In genomic region chr21:39388038-39388810, GRCh38 we compare ENCODE assay signal across 8 cellular contexts. TPM values are rescaled to one million over a fixed set of nuclear protein-coding genes. Genes with fewer than 3 reads are reported as not detected.
DNase-seq lines count a peak whose midpoint lies in the region; ATAC-seq and TF ChIP-seq lines count a peak whose summit lies in the region.

No MANE protein-coding gene starts in this region.

- intact Hi-C loops in HCT116 (cut with micrococcal nuclease) = loop anchor here (1.0 to 10.0 kb wide), 3 partner anchors 39 to 1233 kb away; partner anchors contain the start of gene HMGN1

- no peaks in the 10 kb centered on the region for H3K9me2 ChIP-seq in HCT116 (ENCODE audit: insufficient read depth)
- H3K9me2 ChIP-seq in Loucy (replicated peaks; ENCODE audit: low read depth, low read length) = no peaks in the 10 kb centered on the region

- CTCF ChIA-PET in HCT116 (lab: Charles Lee) = interaction anchor here (0.6 to 1.1 kb wide), 5 partner anchors 14 to 205 kb away, joined by 3 to 7 read pairs (median 4); partner anchors contain the start of gene PSMG1

- H3K4me1 ChIP-seq in HCT116 (ENCODE audit: control insufficient read depth in 1 of 2, insufficient read depth in 2 of 2, low read length in 2 of 2) (peaks cover 4 to 9% of the 10 kb centered on the region in 2 experiments; a peak in 2 of 4 replicates), Loucy (ENCODE audit: insufficient read depth, low read length, poor library complexity, severe bottlenecking) (peaks cover 27% of the 10 kb centered on the region), SJCRH30 (no peaks in the 10 kb centered on the region)

- peak; percentile 96 for ATAC-seq in HCT116

- DNase-seq in GF-D8 (lab: John Stamatoyannopoulos, UW) = peak; percentile 68
- DNase-seq in HCT116 (ENCODE audit: low read depth, low spot score) = peak; percentile 64
- DNase-seq in SJCRH30 = peak; percentile 93 to 94
- DNase-seq in activated naive CD4-positive, alpha-beta T cell (lab: John Stamatoyannopoulos, UW) = peak; percentile 75 to 89 (median 82)
- peak; percentile 89 for DNase-seq in germinal center (ENCODE audit: low spot score)
- DNase-seq in nucleus accumbens (lab: John Stamatoyannopoulos, UW) = peak in 54 of 56 donors; percentile 20 to 93 (median 72)
- peak; percentile 22 to 95 (median 81) for DNase-seq in substantia nigra (lab: John Stamatoyannopoulos, UW)

- H3K36me3 ChIP-seq in HCT116 (ENCODE audit: control insufficient read depth in 1 of 2, insufficient read depth in 2 of 2, low read length in 2 of 2) = peaks cover 4 to 7% of the 10 kb centered on the region in 2 experiments; a peak in 2 of 4 replicates
- peaks cover 18% of the 10 kb centered on the region; the same call in 1 of the 2 replicates for H3K36me3 ChIP-seq in Loucy (ENCODE audit: insufficient read depth, low read length)
- no peaks in the 10 kb centered on the region; the same call in 1 of the 2 replicates for H3K36me3 ChIP-seq in SJCRH30

- H4K20me1 ChIP-seq in HCT116 (ENCODE audit: insufficient read depth) = no peaks in the 10 kb centered on the region
- no peaks in the 10 kb centered on the region for H4K20me1 ChIP-seq in Loucy (ENCODE audit: insufficient read depth, low read length, poor library complexity, severe bottlenecking)

- TF ChIP-seq POLR2A in HCT116 (IDR thresholded peaks at IDR 0.05; ENCODE audit: borderline replicate concordance, extremely low read depth, insufficient read depth, insufficient read length) = no peak

- RAD21 ChIA-PET in HCT116 (lab: Charles Lee; ENCODE audit: low non-redundant PET in 1 of 2, low total read pairs in 2 of 2, uncharacterized antibody in 2 of 2, unreplicated experiment in 2 of 2) = interaction anchor here in 1 of 2 experiments (0.6 kb wide), 1 partner anchor 151 kb away, joined by 4 read pairs; no protein-coding TSS in a partner anchor

- POLR2A ChIA-PET in HCT116 (lab: Charles Lee) = interaction anchor here (0.6 to 1.0 kb wide), 3 partner anchors 14 to 208 kb away, joined by 3 to 5 read pairs (median 3); partner anchors contain the start of gene PSMG1

- H3F3A ChIP-seq in Loucy (ENCODE audit: low read depth) = peaks cover 3% of the 10 kb centered on the region; the same call in 1 of the 2 replicates

- H3K27ac ChIP-seq in HCT116 (ENCODE audit: low read depth, low read length) (peak overlapping the region; percentile 64), SJCRH30 (peak overlapping the region; percentile 30), substantia nigra (ENCODE audit: low read depth, low read length, poor library complexity, severe bottlenecking) (peak overlapping the region; percentile 31)

- H3K79me2 ChIP-seq in HCT116 (ENCODE audit: insufficient read depth, low read length) (peaks cover 15% of the 10 kb centered on the region; the same call in 1 of the 2 replicates), Loucy (ENCODE audit: insufficient read depth, low read length) (peaks cover 32% of the 10 kb centered on the region; the same call in 1 of the 2 replicates)

- H3K27me3 ChIP-seq in HCT116 (ENCODE audit: insufficient read depth, low read length) = no peaks in the 10 kb centered on the region
- H3K27me3 ChIP-seq in Loucy (ENCODE audit: insufficient read depth, low read length, poor library complexity, severe bottlenecking) = no peaks in the 10 kb centered on the region
- no peaks in the 10 kb centered on the region for H3K27me3 ChIP-seq in SJCRH30

- TSS peak; percentile 29 for BruUV-seq in HCT116 (replicated peaks; lab: Mats Ljungman, UMichigan)

- peak; percentile 36 to 95 (median 86); a peak in 4 of 6 replicates for TF ChIP-seq CTCF in HCT116 (IDR thresholded peaks at IDR 0.05 in 2 of 3, conservative IDR thresholded peaks at IDR 0.05 in 1 of 3; ENCODE audit: borderline replicate concordance in 1 of 3, insufficient read depth in 1 of 3, low read depth in 2 of 3, low read length in 2 of 3)
- TF ChIP-seq CTCF in Loucy (conservative IDR thresholded peaks at IDR 0.05; ENCODE audit: low read length) = peak; percentile 83

- peak overlapping the region; percentile 80 for H3K4me2 ChIP-seq in HCT116 (ENCODE audit: low read length)
- H3K4me2 ChIP-seq in Loucy (ENCODE audit: low read depth, low read length, poor library complexity, severe bottlenecking) = peak overlapping the region; percentile 98

- H3K9ac ChIP-seq in HCT116 (ENCODE audit: low read length) (peak overlapping the region; percentile 59), Loucy (ENCODE audit: low read depth, low read length, poor library complexity, severe bottlenecking) (peak overlapping the region; percentile 75)

- TF ChIP-seq RAD21 in HCT116 (IDR thresholded peaks at IDR 0.05; ENCODE audit: low read depth) = peak; percentile 84

- H3K4me3 ChIP-seq in HCT116 (replicated peaks in 1 of 2; ENCODE audit: low read depth in 1 of 2, low read length in 2 of 2) = peak overlapping the region; percentile 49 to 54
- peak overlapping the region; percentile 78 for H3K4me3 ChIP-seq in Loucy (ENCODE audit: low read length, poor library complexity, severe bottlenecking)
- H3K4me3 ChIP-seq in SJCRH30 = peak overlapping the region; percentile 61

- no peaks in the 10 kb centered on the region for H3K9me3 ChIP-seq in HCT116 (ENCODE audit: control insufficient read depth in 1 of 2, insufficient read depth in 1 of 2, low read depth in 1 of 2, low read length in 2 of 2)
- no peaks in the 10 kb centered on the region for H3K9me3 ChIP-seq in Loucy (ENCODE audit: insufficient read depth, low read depth, low read length)
- H3K9me3 ChIP-seq in SJCRH30 (replicated peaks) = no peaks in the 10 kb centered on the region

- H2AFZ ChIP-seq in HCT116 (ENCODE audit: low read depth, low read length, poor library complexity, severe bottlenecking) (no peak overlapping the region), Loucy (ENCODE audit: low read length) (peak overlapping the region; percentile 76)

TF ChIP-seq in HCT116, 20 proteins besides CTCF, POLR2A, EP300 and RAD21:
- TF ChIP-seq MAX (IDR thresholded peaks at IDR 0.05) = 0 out of 2 replicates have a peak, but pooled peaks have one; percentile 17
- peak; percentile 39; the same call in 1 of the 2 replicates for TF ChIP-seq ZFX (IDR thresholded peaks at IDR 0.05)
- no peak for TF ChIP-seq FOSL1 (IDR thresholded peaks at IDR 0.05; ENCODE audit: low read depth)

RNA-seq across cellular contexts. Expression of gene HMGN1, which starts 39.3 kb away (rescaled TPM):
- total RNA-seq in HCT116 (2021; ENCODE audit: unreplicated experiment) = 399 TPM
- 194 and 209 TPM in 2 replicates for polyA plus RNA-seq in HCT116 (2012)
- 448 and 469 TPM in 2 replicates for total RNA-seq in SJCRH30 (2014; rRNA removed; shearing (Covaris generic))

RNA-seq across cellular contexts. Expression of gene LCA5L, which starts 57.4 kb away (rescaled TPM):
- total RNA-seq in HCT116 (2021; ENCODE audit: unreplicated experiment) = 1.9 TPM
- 0.67 and 0.87 TPM in 2 replicates for polyA plus RNA-seq in HCT116 (2012)
- total RNA-seq in SJCRH30 (2014; rRNA removed; shearing (Covaris generic)) = not detected in 2 replicates

Comparison
In these comparisons a context has a peak if more than half of its experiments do, and no peak if none do; other contexts are left out.
1. Peak in every context shown above with its lines: DNase-seq, ATAC-seq, H3K4me3 ChIP-seq and H3K27ac ChIP-seq.